8 cellular contexts compared by ENCODE assay signal in genomic region chr3:122680381-122681293, GRCh38. TPM values are rescaled to one million over a fixed set of nuclear protein-coding genes. Genes with fewer than 3 reads are reported as not detected.
DNase-seq lines count a peak whose midpoint lies in the region; ATAC-seq and TF ChIP-seq lines count a peak whose summit lies in the region.

Gene PARP14, plus strand, starts transcription at chr3:122680839. Its CDS starts 45 bp downstream, at chr3:122680884.

- peaks cover 14% of the 10 kb centered on the region; the same call in 1 of the 2 replicates for H3F3A ChIP-seq in PC-9 (ENCODE audit: insufficient read depth, low read depth)

- ATAC-seq in HG03159 (IDR thresholded peaks at IDR 0.05; ENCODE audit: unreplicated experiment) = peak; percentile 33
- peak; percentile 55 to 63 for ATAC-seq in naive B cell (ENCODE audit: low read depth in 2 of 2)

- peaks cover 24% of the 10 kb centered on the region for H3K4me1 ChIP-seq in PC-9 (replicated peaks; ENCODE audit: insufficient read depth)

- intact Hi-C loops in PC-9 (cut with micrococcal nuclease; ENCODE audit: unreplicated experiment) = loop anchor here (2.0 to 5.0 kb wide), 5 partner anchors 114 to 1133 kb away; partner anchors contain the start of genes POLQ, SEMA5B and SLC49A4

- peaks cover 56 to 74% (median 72%) of the 10 kb centered on the region in 3 donors for H3K4me1 Mint-ChIP-seq in naive B cell

- H3K9me3 ChIP-seq in PC-9 (ENCODE audit: insufficient read depth, low read depth) = 0 out of 2 replicates have a peak, but pooled peaks cover 6% of the 10 kb centered on the region

- H3K4me2 ChIP-seq in PC-9 = peak within 1 kb of the TSS; percentile 94

- H3K27me3 ChIP-seq in PC-9 (ENCODE audit: insufficient read depth, low read depth) = no peaks in the 10 kb centered on the region

- no peak; the same call in 1 of the 2 replicates for TF ChIP-seq CTCF in PC-9 (conservative IDR thresholded peaks at IDR 0.05)

- peak within 1 kb of the TSS in 5 of 6 donors; percentile 98 to 100 (median 100) for H3K27ac Mint-ChIP-seq in naive B cell

- H3K27me3 Mint-ChIP-seq in naive B cell = no peaks in the 10 kb centered on the region

- H3K36me3 ChIP-seq in PC-9 (ENCODE audit: low read depth) = no peaks in the 10 kb centered on the region

- no peaks in the 10 kb centered on the region for H3K79me2 ChIP-seq in PC-9 (ENCODE audit: low read depth)

- H3K4me3 Mint-ChIP-seq in naive B cell = peak within 1 kb of the TSS; percentile 86 to 99 (median 97)

- POLR2A ChIA-PET in PC-9 (lab: Charles Lee; ENCODE audit: unreplicated experiment) = interaction anchor here (0.6 kb wide), 1 partner anchor 523 kb away, joined by 3 read pairs; no protein-coding TSS in a partner anchor

- H3K9me2 ChIP-seq in PC-9 (ENCODE audit: insufficient read depth) = no peaks in the 10 kb centered on the region

- DNase-seq in NCI-H2227 (lab: John Stamatoyannopoulos, UW; ENCODE audit: unreplicated experiment) (peak; percentile 47), NCI-H2227 treated with DMSO at 0.1 percent for 48 hours (lab: John Stamatoyannopoulos, UW) (no peak), PC-9 (peak; percentile 55 to 71), fibroblast of gingiva (ENCODE audit: low read depth) (peak; percentile 63), naive B cell (peak; percentile 73)
- DNase-seq in activated T-helper 1 cell treated with anti-CD3 and anti-CD28 coated beads, Interleukin-2, amount 50 U/mL, for 16 hours (ENCODE audit: low read depth in 1 of 2, low spot score in 1 of 2) = peak; percentile 30 to 43
- peak; percentile 42 to 80 (median 62) for DNase-seq in stimulated activated naive CD4-positive, alpha-beta T cell (lab: John Stamatoyannopoulos, UW)

- BruUV-seq in PC-9 (replicated peaks; lab: Mats Ljungman, UMichigan) = no TSS peak

- CTCF ChIA-PET in PC-9 (lab: Charles Lee) = interaction anchor here (0.6 kb wide), 3 partner anchors 44 to 288 kb away, joined by 3 to 9 read pairs (median 6); partner anchors contain the start of gene HSPBAP1

- H4K20me1 ChIP-seq in PC-9 (ENCODE audit: insufficient read depth) = no peaks in the 10 kb centered on the region

- H3K4me3 ChIP-seq in PC-9 = peak within 1 kb of the TSS; percentile 91

- H3K27ac ChIP-seq in PC-9 = no peak within 1 kb of the TSS

- H3K36me3 Mint-ChIP-seq in naive B cell = peaks cover 14 to 17% of the 10 kb centered on the region in 2 donors

- H3K9me3 Mint-ChIP-seq in naive B cell = no peaks in the 10 kb centered on the region

- peak within 1 kb of the TSS; percentile 92 for H2AFZ ChIP-seq in PC-9

RNA-seq across cellular contexts. Expression of gene PARP14, which starts in this region (rescaled TPM):
- 31.6 and 33.3 TPM in 2 replicates for total RNA-seq in PC-9 (2021)
- 10 to 100 TPM in 5 of 6 donors, 1 to 10 TPM in 1; 5.9 to 45.2 (median 34.2) TPM for polyA plus RNA-seq in naive B cell (ENCODE audit: low read depth in 6 of 6)
